Comparison of ENCODE assay signal across 10 cellular contexts in the genomic region with DNA sequence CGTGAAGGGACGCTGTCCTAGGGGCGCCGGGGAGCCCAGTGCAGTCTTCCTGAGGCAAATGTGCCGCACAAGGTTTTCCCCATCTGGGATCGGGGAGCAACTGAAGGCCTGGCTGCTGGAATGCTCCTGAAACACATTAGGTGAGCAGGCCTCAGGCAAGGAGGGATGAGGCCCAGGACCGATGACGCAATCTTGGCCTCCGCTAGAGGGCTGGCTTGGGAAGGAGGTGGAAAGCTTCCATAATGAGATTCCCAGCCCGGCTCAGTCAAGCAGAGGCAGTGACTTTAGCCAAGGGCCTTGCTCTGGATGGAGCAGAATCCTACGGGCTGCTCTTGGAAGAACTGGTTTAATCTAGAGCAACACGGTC. TPM values are rescaled to one million over a fixed set of nuclear protein-coding genes. Genes with fewer than 3 reads are reported as not detected.
DNase-seq lines count a peak whose midpoint lies in the region; ATAC-seq and TF ChIP-seq lines count a peak whose summit lies in the region.
"Had no signal": no experiment of that assay in that cellular context is flagged by ENCODE, and none has a peak within 500 bp of the region (broad histone marks: within the 10 kb centered on the region; RNA-seq: fewer than 3 reads in every experiment).

No MANE protein-coding gene starts in this region.

- H3K36me3 ChIP-seq in esophagus (ENCODE audit: control insufficient read depth in 2 of 2, insufficient read depth in 2 of 2, low read length in 1 of 2) = no peaks in the 10 kb centered on the region
- H3K36me3 ChIP-seq in upper lobe of right lung = no peaks in the 10 kb centered on the region

- H3K27me3 ChIP-seq in esophagus (ENCODE audit: control insufficient read depth in 1 of 2, insufficient read depth in 2 of 2, low read length in 2 of 2) (no peaks in the 10 kb centered on the region), upper lobe of right lung (no peaks in the 10 kb centered on the region)

- ATAC-seq in upper lobe of right lung (peak; percentile 59), HG03095 (IDR thresholded peaks at IDR 0.05; ENCODE audit: unreplicated experiment) (no peak)

- intact Hi-C loops in upper lobe of right lung (cut with DNase I) = no loop called here

- H3K4me3 ChIP-seq in esophagus (ENCODE audit: low read depth in 1 of 2, low read length in 2 of 2) (no peak overlapping the region), upper lobe of right lung (no peak overlapping the region)

- TF ChIP-seq CTCF in upper lobe of right lung (IDR thresholded peaks at IDR 0.05) = no peak

- peak; percentile 64 for DNase-seq in DMS 273 (lab: John Stamatoyannopoulos, UW; ENCODE audit: unreplicated experiment)
- DNase-seq in DMS 273 treated with DMSO at 0.1 percent for 48 hours (lab: John Stamatoyannopoulos, UW) = no peak
- DNase-seq in lung microvascular endothelial cell (ENCODE audit: low read depth in 2 of 2) = peak; percentile 21 to 22
- DNase-seq in upper lobe of right lung = peak; percentile 82
- no peak for DNase-seq in NCI-H524 (lab: John Stamatoyannopoulos, UW)
- no peak for DNase-seq in activated CD4-positive, alpha-beta T cell treated with anti-CD3 and anti-CD28 coated beads for 48 hours

- 41 to 49% methylated on average over 12 of the region's 12 CpGs for WGBS in esophagus, 2 donors

- H3K4me1 ChIP-seq in esophagus (ENCODE audit: control insufficient read depth in 2 of 2, insufficient read depth in 2 of 2, low read length in 1 of 2) = peaks cover 3 to 4% of the 10 kb centered on the region in 2 donors
- peaks cover 17% of the 10 kb centered on the region for H3K4me1 ChIP-seq in upper lobe of right lung

- H3K27ac ChIP-seq in esophagus (ENCODE audit: low read depth in 2 of 2, low read length in 1 of 2) (peak overlapping the region; percentile 40 to 78), upper lobe of right lung (no peak overlapping the region)
- H3K27ac ChIP-seq: 22Rv1, KMS-11 had no signal

- no peaks in the 10 kb centered on the region for H3K9me3 ChIP-seq in esophagus (ENCODE audit: control insufficient read depth in 2 of 2, insufficient read depth in 1 of 2, low read depth in 1 of 2, low read length in 1 of 2)
- no peaks in the 10 kb centered on the region for H3K9me3 ChIP-seq in upper lobe of right lung

RNA-seq across cellular contexts. Expression of gene CPN2, which starts 50.8 kb away (rescaled TPM):
- polyA plus RNA-seq in esophagus = under 1 TPM in 1 of 2 donors, not detected in 1; 0.02 TPM
- total RNA-seq in lung microvascular endothelial cell = not detected in 2 replicates
- total RNA-seq in upper lobe of right lung = not detected

Comparison
In these comparisons a context has a peak if more than half of its experiments do, and no peak if none do; other contexts are left out.
1. DNase-seq: peak in DMS 273 (single experiment), lung microvascular endothelial cell (2 of 2) and upper lobe of right lung (single experiment); none in DMS 273 treated with DMSO at 0.1 percent for 48 hours (single experiment), NCI-H524 (0 of 2) and activated CD4-positive, alpha-beta T cell treated with anti-CD3 and anti-CD28 coated beads for 48 hours (single experiment).